In the genomic region with DNA sequence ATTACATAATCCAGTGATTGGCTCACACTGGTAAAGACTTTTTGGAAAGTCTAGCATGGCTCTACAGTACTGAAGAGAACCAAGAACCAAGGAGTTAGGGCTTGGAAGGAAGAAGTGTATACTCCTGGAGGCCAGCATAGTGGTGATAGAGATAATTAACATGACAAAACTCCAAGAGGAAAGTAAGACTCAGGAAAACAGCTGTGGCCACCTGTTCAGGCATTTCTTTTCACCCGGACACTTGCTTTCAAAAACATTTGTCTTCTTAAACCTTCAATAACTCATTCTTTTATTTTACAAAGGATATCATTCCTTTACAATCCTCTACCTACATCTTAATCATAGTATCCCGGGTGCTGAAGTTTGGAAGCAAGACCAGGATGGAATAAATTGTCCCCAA, we compare ENCODE assay signal across 1 cellular context.
TF ChIP-seq lines count a peak whose summit lies in the region.

No MANE protein-coding gene starts in this region.

TF ChIP-seq in WTC11, 78 proteins besides CTCF, POLR2A, EP300 and RAD21:
- no peak for TF ChIP-seq ZNF281 (CRISPR knock-in tag; IDR thresholded peaks at IDR 0.05)
